ENCODE assay signal across 8 cellular contexts in genomic region chr9:93003552-93004407, GRCh38. TPM values are rescaled to one million over a fixed set of nuclear protein-coding genes. Genes with fewer than 3 reads are reported as not detected.
A peak's percentile ranks its signal among the peaks of the same experiment; 100 is the strongest.
DNase-seq lines count a peak whose midpoint lies in the region; ATAC-seq and TF ChIP-seq lines count a peak whose summit lies in the region.

No MANE protein-coding gene starts in this region.

- peak overlapping the region in 3 of 7 donors; percentile 41 to 44 (median 44) for H3K4me3 Mint-ChIP-seq in CD8-positive, alpha-beta memory T cell

- no peaks in the 10 kb centered on the region for H3K27me3 Mint-ChIP-seq in CD8-positive, alpha-beta memory T cell

- CTCF ChIA-PET in CD8-positive, alpha-beta memory T cell (lab: Charles Lee): interaction anchor here (0.7 to 5.9 kb wide), 38 partner anchors 11 to 450 kb away, joined by 3 to 52 read pairs (median 4); no protein-coding TSS in a partner anchor

- peaks cover 47 to 63% (median 52%) of the 10 kb centered on the region in 3 donors for H3K4me1 Mint-ChIP-seq in CD8-positive, alpha-beta memory T cell

- H3K4me1 ChIP-seq in CD8-positive, alpha-beta memory T cell (ENCODE audit: insufficient read depth, low read length): peaks cover 48% of the 10 kb centered on the region
- H3K4me1 ChIP-seq in neutrophil (ENCODE audit: control insufficient read depth in 1 of 2, insufficient read depth in 1 of 2, low read depth in 1 of 2, low read length in 1 of 2) (no peaks in the 10 kb centered on the region), thoracic aorta (ENCODE audit: control insufficient read depth in 1 of 2, low read depth in 2 of 2) (peaks cover 0 to 7% of the 10 kb centered on the region in 2 donors)

- ATAC-seq in thoracic aorta (ENCODE audit: insufficient number of reproducible peaks, low FRiP score, low read depth) (no peak), GM18505 (IDR thresholded peaks at IDR 0.05; ENCODE audit: unreplicated experiment) (no peak)

- TF ChIP-seq CTCF in neutrophil (IDR thresholded peaks at IDR 0.05) (peak; percentile 22), thoracic aorta (IDR thresholded peaks at IDR 0.05) (peak; percentile 77)

- peaks cover 22 to 83% (median 30%) of the 10 kb centered on the region in 3 donors for H3K36me3 Mint-ChIP-seq in CD8-positive, alpha-beta memory T cell

- DNase-seq in CD8-positive, alpha-beta memory T cell: peak; percentile 35 to 74 (median 57)
- DNase-seq in H4 (ENCODE audit: low spot score): peak; percentile 27
- DNase-seq in NOMO-1 treated with dmso at 0.1 percent for 144 hours (lab: John Stamatoyannopoulos, UW; ENCODE audit: unreplicated experiment): peak; percentile 26
- peak; percentile 55 for DNase-seq in activated T-cell treated with anti-CD3 and anti-CD28 coated beads for 1 hour (ENCODE audit: low read depth)
- DNase-seq in fibroblast of gingiva (ENCODE audit: low read depth): peak; percentile 10
- DNase-seq in thoracic aorta (ENCODE audit: low spot score): no peak

- H3K27ac ChIP-seq in CD8-positive, alpha-beta memory T cell (ENCODE audit: low read depth, low read length): no peak overlapping the region
- H3K27ac ChIP-seq in neutrophil (peak overlapping the region; percentile 39), thoracic aorta (no peak overlapping the region)

- no peak overlapping the region for H3K4me3 ChIP-seq in CD8-positive, alpha-beta memory T cell (ENCODE audit: low read length)
- H3K4me3 ChIP-seq in neutrophil (ENCODE audit: low read depth in 1 of 2, low read length in 1 of 2): no peak overlapping the region
- H3K4me3 ChIP-seq in thoracic aorta: peak overlapping the region; percentile 46

- H3K36me3 ChIP-seq in CD8-positive, alpha-beta memory T cell (ENCODE audit: insufficient read depth, low read length): peaks cover 39% of the 10 kb centered on the region
- H3K36me3 ChIP-seq in neutrophil (peaks cover 80% of the 10 kb centered on the region), thoracic aorta (no peaks in the 10 kb centered on the region)

- POLR2A ChIA-PET in CD8-positive, alpha-beta memory T cell (lab: Charles Lee): interaction anchor here (0.5 to 1.7 kb wide), 7 partner anchors 24 to 65 kb away, joined by 3 to 6 read pairs (median 4); no protein-coding TSS in a partner anchor

- peaks cover 2 to 12% (median 7%) of the 10 kb centered on the region in 5 donors for H3K9me3 Mint-ChIP-seq in CD8-positive, alpha-beta memory T cell

- no peaks in the 10 kb centered on the region for H3K9me3 ChIP-seq in CD8-positive, alpha-beta memory T cell (ENCODE audit: low read length)
- H3K9me3 ChIP-seq in neutrophil: peaks cover 9% of the 10 kb centered on the region
- H3K9me3 ChIP-seq in thoracic aorta: no peaks in the 10 kb centered on the region

- H3K27me3 ChIP-seq in CD8-positive, alpha-beta memory T cell (ENCODE audit: insufficient read depth, low read length, poor library complexity, severe bottlenecking): no peaks in the 10 kb centered on the region
- H3K27me3 ChIP-seq in neutrophil (no peaks in the 10 kb centered on the region), thoracic aorta (replicated peaks; ENCODE audit: insufficient read depth) (no peaks in the 10 kb centered on the region)

- peak overlapping the region; percentile 86 to 99 (median 92) for H3K27ac Mint-ChIP-seq in CD8-positive, alpha-beta memory T cell

- no peak for TF ChIP-seq POLR2A in GM18505 (IDR thresholded peaks at IDR 0.05; ENCODE audit: borderline replicate concordance, extremely low read depth, insufficient read depth, insufficient read length)

RNA-seq across cellular contexts. Expression of gene SUSD3, which starts 54.7 kb away (rescaled TPM):
- total RNA-seq in CD8-positive, alpha-beta memory T cell: 10 to 100 TPM; 11.3 to 12.3 TPM
- polyA plus RNA-seq in CD8-positive, alpha-beta memory T cell: 103 TPM
- not detected in 2 replicates for total RNA-seq in H4 (2014; rRNA removed; shearing (Covaris generic))
- total RNA-seq in thoracic aorta: 10 to 100 TPM in 1 of 2 donors, 1 to 10 TPM in 1; 7.0 to 21.4 TPM

RNA-seq across cellular contexts. Expression of gene FGD3, which starts 56.5 kb away (rescaled TPM):
- total RNA-seq in CD8-positive, alpha-beta memory T cell: 10 to 100 TPM; 54.6 to 56.5 TPM
- 134 TPM for polyA plus RNA-seq in CD8-positive, alpha-beta memory T cell
- not detected in 2 replicates for total RNA-seq in H4 (2014; rRNA removed; shearing (Covaris generic))
- total RNA-seq in thoracic aorta: 10 to 100 TPM in 1 of 2 donors, 1 to 10 TPM in 1; 9.9 to 13.7 TPM

Comparison
In these comparisons a context has a peak if more than half of its experiments do, and no peak if none do; other contexts are left out.
1. RNA of gene FGD3, which starts 56.5 kb away (total RNA-seq): 54.6 to 56.5 TPM in CD8-positive, alpha-beta memory T cell and 9.9 to 13.7 TPM in thoracic aorta; not detected in H4; every median in the first group is over 10 times any median in the second.